ENCODE assay signal across 25 cellular contexts in genomic region chr10:96880575-96880974, GRCh38.
"Had no signal": no experiment of that assay in that cellular context is flagged by ENCODE, and none has a peak within 500 bp of the region (broad histone marks: within the 10 kb centered on the region; RNA-seq: fewer than 3 reads in every experiment).

No MANE protein-coding gene starts in this region.

- H3K4me3 Mint-ChIP-seq: immature natural killer cell; natural killer cell treated with Interleukin-12 subunit alpha and Interleukin-12 subunit beta and Interleukin-15 and Interleukin-18, amount 100 ng/mL, for 72 hours; neural progenitor cell; stimulated activated effector memory CD8-positive, alpha-beta T cell treated with anti-CD3 and anti-CD28 coated beads, Interleukin-12 subunit alpha, Interleukin-12 subunit beta, amount 100 ng/mL, for 72 hours; stimulated activated naive CD8-positive, alpha-beta T cell treated with anti-CD3 and anti-CD28 coated beads, Interleukin-15, amount 100 ng/mL, for 72 hours had no signal

- H3K27me3 ChIP-seq: dorsolateral prefrontal cortex, foreskin keratinocyte, neural progenitor cell, right lobe of liver, testis, tibial nerve had no signal

- ATAC-seq: effector memory CD8-positive, alpha-beta T cell; foreskin keratinocyte; left cardiac atrium; natural killer cell treated with Interleukin-12 subunit alpha and Interleukin-12 subunit beta and Interleukin-15 and Interleukin-18, amount 100 ng/mL, for 72 hours; psoas muscle; right lobe of liver; stimulated activated effector memory CD8-positive, alpha-beta T cell treated with anti-CD3 and anti-CD28 coated beads, Interleukin-12 subunit alpha, Interleukin-12 subunit beta, amount 100 ng/mL, for 72 hours; stimulated activated naive CD8-positive, alpha-beta T cell treated with anti-CD3 and anti-CD28 coated beads, Interleukin-15, amount 100 ng/mL, for 72 hours had no signal

- H3K36me3 Mint-ChIP-seq: immature natural killer cell had no signal

- FAIRE-seq: kidney had no signal

- H3K9me3 Mint-ChIP-seq: effector memory CD8-positive, alpha-beta T cell; immature natural killer cell; natural killer cell treated with Interleukin-12 subunit alpha and Interleukin-12 subunit beta and Interleukin-15 and Interleukin-18, amount 100 ng/mL, for 72 hours; stimulated activated effector memory CD8-positive, alpha-beta T cell treated with anti-CD3 and anti-CD28 coated beads, Interleukin-12 subunit alpha, Interleukin-12 subunit beta, amount 100 ng/mL, for 72 hours; stimulated activated naive CD8-positive, alpha-beta T cell treated with anti-CD3 and anti-CD28 coated beads, Interleukin-15, amount 100 ng/mL, for 72 hours had no signal

- H3K27ac Mint-ChIP-seq: effector memory CD8-positive, alpha-beta T cell; natural killer cell treated with Interleukin-12 subunit alpha and Interleukin-12 subunit beta and Interleukin-15 and Interleukin-18, amount 100 ng/mL, for 72 hours; neural progenitor cell; stimulated activated effector memory CD8-positive, alpha-beta T cell treated with anti-CD3 and anti-CD28 coated beads, Interleukin-12 subunit alpha, Interleukin-12 subunit beta, amount 100 ng/mL, for 72 hours; stimulated activated naive CD8-positive, alpha-beta T cell treated with anti-CD3 and anti-CD28 coated beads, Interleukin-15, amount 100 ng/mL, for 72 hours had no signal

- H3K4me1 Mint-ChIP-seq: neural progenitor cell had no signal

- H2AFZ ChIP-seq: neural progenitor cell, parathyroid adenoma had no signal

- DNase-seq: cortex of kidney; dorsolateral prefrontal cortex; effector memory CD8-positive, alpha-beta T cell; erythroblast; foreskin keratinocyte; immature natural killer cell; kidney; left cardiac atrium; left ventricle myocardium inferior; mesenchymal stem cell; midbrain; nucleus accumbens; psoas muscle; retina; right lobe of liver; stimulated activated CD4-positive, alpha-beta T cell treated with anti-CD3 and anti-CD28 coated beads, Interleukin-4, amount 100 ng/mL, for 1 hour; stimulated activated CD8-positive, alpha-beta memory T cell treated with anti-CD3 and anti-CD28 coated beads, Interleukin-4, amount 100 ng/mL, for 48 hours; stimulated activated naive CD8-positive, alpha-beta T cell treated with anti-CD3 and anti-CD28 coated beads, Interleukin-15, amount 100 ng/mL, for 72 hours; testis had no signal

- H3K4me2 ChIP-seq: neural progenitor cell had no signal

- H3K27ac ChIP-seq: foreskin keratinocyte, left ventricle myocardium inferior, neural progenitor cell, parathyroid adenoma, psoas muscle, right lobe of liver, testis, tibial nerve had no signal

- H3K27me3 Mint-ChIP-seq: effector memory CD8-positive, alpha-beta T cell; natural killer cell treated with Interleukin-12 subunit alpha and Interleukin-12 subunit beta and Interleukin-15 and Interleukin-18, amount 100 ng/mL, for 72 hours; stimulated activated naive CD8-positive, alpha-beta T cell treated with anti-CD3 and anti-CD28 coated beads, Interleukin-15, amount 100 ng/mL, for 72 hours had no signal

- H3K4me3 ChIP-seq: dorsolateral prefrontal cortex, left ventricle myocardium inferior, lung, neural progenitor cell, psoas muscle, right lobe of liver, testis, tibial nerve had no signal

- H3K9me3 ChIP-seq: left ventricle myocardium inferior, psoas muscle, right lobe of liver, testis, tibial nerve had no signal

- H3K4me1 ChIP-seq: foreskin keratinocyte, neural progenitor cell, parathyroid adenoma, testis had no signal

- H3K36me3 ChIP-seq: left ventricle myocardium inferior, neural progenitor cell, right lobe of liver had no signal
